ENCODE assay signal across 16 cellular contexts in the genomic region with DNA sequence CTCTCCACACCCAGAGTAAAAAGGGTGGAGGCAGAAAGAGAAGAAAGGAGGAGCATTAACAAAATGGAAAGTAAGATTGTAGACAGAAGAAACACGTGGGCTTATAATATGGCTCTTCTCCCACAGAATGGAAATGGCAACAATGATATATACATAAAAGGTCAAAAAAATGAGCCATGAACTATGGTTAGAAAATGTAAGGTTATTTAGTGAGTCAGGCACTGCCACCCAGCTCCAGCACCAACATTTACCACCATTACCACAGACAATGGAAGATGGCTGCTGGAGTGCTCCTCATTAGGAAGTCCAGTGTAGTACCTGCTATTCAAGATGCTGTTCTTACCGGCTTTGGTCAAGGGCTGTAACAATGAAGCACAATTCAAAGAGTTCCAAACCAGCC.
"Had no signal": no experiment of that assay in that cellular context is flagged by ENCODE, and none has a peak within 500 bp of the region (broad histone marks: within the 10 kb centered on the region; RNA-seq: fewer than 3 reads in every experiment).

No MANE protein-coding gene starts in this region.

- H3K27ac Mint-ChIP-seq: activated CD4-positive, alpha-beta memory T cell treated with anti-CD3 and anti-CD28 coated beads, Interleukin-2, amount 10 ng/mL, durations not matched to agents 7 days and 5 days; endodermal cell; nephron had no signal

- DNase-seq: activated CD4-positive, alpha-beta memory T cell treated with anti-CD3 and anti-CD28 coated beads, Interleukin-2, amount 10 ng/mL, durations not matched to agents 7 days and 5 days; activated gamma-delta T cell treated with Interleukin-2 at 50 U/mL for 16 hours; adrenal gland; dorsolateral prefrontal cortex; endodermal cell; gastrocnemius medialis; heart left ventricle; immature natural killer cell; nucleus accumbens; posterior cingulate gyrus; retina; SJCRH30; stimulated activated naive CD4-positive, alpha-beta T cell; testis; upper lobe of right lung had no signal

- H3K4me3 Mint-ChIP-seq: activated CD4-positive, alpha-beta memory T cell treated with anti-CD3 and anti-CD28 coated beads, Interleukin-2, amount 10 ng/mL, durations not matched to agents 7 days and 5 days; endodermal cell; immature natural killer cell; nephron had no signal

- H3K4me1 Mint-ChIP-seq: nephron had no signal

- ATAC-seq: gastrocnemius medialis, heart left ventricle, upper lobe of right lung had no signal

- H3K27me3 Mint-ChIP-seq: activated CD4-positive, alpha-beta memory T cell treated with anti-CD3 and anti-CD28 coated beads, Interleukin-2, amount 10 ng/mL, durations not matched to agents 7 days and 5 days had no signal
